Comparison of ENCODE assay signal across 27 cellular contexts in genomic region chr3:16855497-16855896, GRCh38.
"Had no signal": no experiment of that assay in that cellular context is flagged by ENCODE, and none has a peak within 500 bp of the region (broad histone marks: within the 10 kb centered on the region; RNA-seq: fewer than 3 reads in every experiment).

No MANE protein-coding gene starts in this region.

- H3K4me3 ChIP-seq: colonic mucosa, coronary artery, dorsolateral prefrontal cortex, esophagus muscularis mucosa, esophagus squamous epithelium, gastrocnemius medialis, gastroesophageal sphincter, heart left ventricle, heart right ventricle had no signal

- H3K4me1 Mint-ChIP-seq: endodermal cell had no signal

- H3K27me3 ChIP-seq: colonic mucosa, dorsolateral prefrontal cortex, esophagus muscularis mucosa, esophagus squamous epithelium, gastrocnemius medialis, gastroesophageal sphincter, heart left ventricle, heart right ventricle had no signal

- H3K9me3 Mint-ChIP-seq: dendritic cell treated with granulocyte-macrophage colony-stimulating factor and Interleukin-4, amounts not matched to agents 40 ng/mL and 50 ng/mL, for 4 days; effector memory CD8-positive, alpha-beta T cell; endodermal cell had no signal

- FAIRE-seq: endometrium, endothelial cell of umbilical vein had no signal

- H3K27ac Mint-ChIP-seq: dendritic cell treated with granulocyte-macrophage colony-stimulating factor and Interleukin-4, amounts not matched to agents 40 ng/mL and 50 ng/mL, for 4 days; effector memory CD8-positive, alpha-beta T cell; endodermal cell had no signal

- H3K4me1 ChIP-seq: colonic mucosa, esophagus muscularis mucosa, esophagus squamous epithelium, foreskin keratinocyte, gastroesophageal sphincter had no signal

- ATAC-seq: effector memory CD8-positive, alpha-beta T cell; esophagus mucosa; foreskin keratinocyte; gastrocnemius medialis; gastroesophageal sphincter; heart left ventricle; heart right ventricle had no signal

- H3K4me3 Mint-ChIP-seq: dendritic cell treated with granulocyte-macrophage colony-stimulating factor and Interleukin-4, amounts not matched to agents 40 ng/mL and 50 ng/mL, for 4 days; effector memory CD8-positive, alpha-beta T cell; endodermal cell had no signal

- DNase-seq: colonic mucosa; cortex of kidney; dermis blood vessel endothelial cell; dorsolateral prefrontal cortex; effector CD4-positive, alpha-beta T cell; effector CD8-positive, alpha-beta T cell; effector memory CD4-positive, alpha-beta T cell; effector memory CD8-positive, alpha-beta T cell; endodermal cell; erythroblast; esophagus squamous epithelium; foreskin fibroblast; foreskin keratinocyte; foreskin melanocyte; gastrocnemius medialis; glutamatergic neuron; head of caudate nucleus; heart left ventricle; heart right ventricle had no signal

- H3K9me3 ChIP-seq: colonic mucosa, esophagus muscularis mucosa, esophagus squamous epithelium, gastrocnemius medialis, gastroesophageal sphincter, heart left ventricle had no signal

- H3K36me3 ChIP-seq: colonic mucosa, esophagus muscularis mucosa, esophagus squamous epithelium, gastrocnemius medialis, gastroesophageal sphincter, heart left ventricle, heart right ventricle had no signal

- H3K27ac ChIP-seq: colonic mucosa, coronary artery, dorsolateral prefrontal cortex, epithelial cell of prostate, esophagus muscularis mucosa, esophagus squamous epithelium, foreskin keratinocyte, gastroesophageal sphincter, heart left ventricle, heart right ventricle had no signal

- H3K27me3 Mint-ChIP-seq: dendritic cell treated with granulocyte-macrophage colony-stimulating factor and Interleukin-4, amounts not matched to agents 40 ng/mL and 50 ng/mL, for 4 days; effector memory CD8-positive, alpha-beta T cell had no signal
